ENCODE assay signal across 19 cellular contexts in genomic region chr18:74788657-74789056, GRCh38.
A peak's percentile ranks its signal among the peaks of the same experiment; 100 is the strongest.
DNase-seq lines count a peak whose midpoint lies in the region; ATAC-seq, FAIRE-seq and TF ChIP-seq lines count a peak whose summit lies in the region.
"Had no signal": no experiment of that assay in that cellular context is flagged by ENCODE, and none has a peak within 500 bp of the region (broad histone marks: within the 10 kb centered on the region; RNA-seq: fewer than 3 reads in every experiment).

No MANE protein-coding gene starts in this region.

- H3K36me3 Mint-ChIP-seq in activated T-cell treated with anti-CD3 and anti-CD28 coated beads, Interleukin-2, amount 50 U/mL, for 4 hours (ENCODE audit: insufficient read depth) = peaks cover 18% of the 10 kb centered on the region

- TF ChIP-seq POLR2A in esophagus squamous epithelium (IDR thresholded peaks at IDR 0.05) = no peak

- H3K4me3 ChIP-seq in kidney (ENCODE audit: low read length in 2 of 2) (no peak overlapping the region), esophagus squamous epithelium (no peak overlapping the region)
- H3K4me3 ChIP-seq: BLaER1, HAP-1 had no signal

- 43 to 66% methylated on average over 2 of the region's 2 CpGs for WGBS in esophagus squamous epithelium, 2 donors

- H3K27ac ChIP-seq in kidney (ENCODE audit: low read depth in 2 of 2, low read length in 2 of 2) (no peak overlapping the region), esophagus squamous epithelium (no peak overlapping the region)
- H3K27ac ChIP-seq: BLaER1, C4-2B had no signal

- no peaks in the 10 kb centered on the region for H3K9me3 Mint-ChIP-seq in activated T-cell treated with anti-CD3 and anti-CD28 coated beads, Interleukin-2, amount 50 U/mL, for 4 hours
- H3K9me3 Mint-ChIP-seq: CD4-positive, CD25-positive, alpha-beta regulatory T cell; CD8-positive, alpha-beta T cell; HFFc6 had no signal

- TF ChIP-seq CTCF in kidney (IDR thresholded peaks at IDR 0.05; ENCODE audit: borderline replicate concordance, extremely low read depth, insufficient read depth) = no peak
- no peak for TF ChIP-seq CTCF in esophagus squamous epithelium (IDR thresholded peaks at IDR 0.05)

- H3K36me3 ChIP-seq in kidney (ENCODE audit: control insufficient read depth in 1 of 2, insufficient read depth in 2 of 2, low read length in 2 of 2) (peaks cover 3 to 4% of the 10 kb centered on the region in 2 donors), esophagus squamous epithelium (no peaks in the 10 kb centered on the region)
- H3K36me3 ChIP-seq: HAP-1 had no signal

- DNase-seq in RCC 7860 (ENCODE audit: low spot score) (no peak), kidney (no peak), HuH-7 (ENCODE audit: low spot score) (no peak), esophagus squamous epithelium (lab: John Stamatoyannopoulos, UW) (no peak), NCI-H2081 (lab: John Stamatoyannopoulos, UW) (no peak)
- DNase-seq in activated T-cell treated with anti-CD3 and anti-CD28 coated beads, Interleukin-2, amount 50 U/mL, for 4 hours = no peak
- DNase-seq: CD4-positive, CD25-positive, alpha-beta regulatory T cell; CD8-positive, alpha-beta T cell; DMS 273 treated with DMSO at 0.1 percent for 48 hours; DMS79; EL; GOT3; HFFc6 had no signal

- H3K9ac ChIP-seq in kidney (ENCODE audit: low read length in 2 of 2) = no peak overlapping the region
- H3K9ac ChIP-seq: BLaER1 had no signal

- FAIRE-seq in RCC 7860 (lab: Jason Lieb, UNC) = peak; percentile 37
- peak; percentile 75 for FAIRE-seq in colon (lab: Jason Lieb, UNC)
- FAIRE-seq in kidney (lab: Jason Lieb, UNC) = peak; percentile 93
- FAIRE-seq: H54 had no signal

- H3K4me3 Mint-ChIP-seq in activated T-cell treated with anti-CD3 and anti-CD28 coated beads, Interleukin-2, amount 50 U/mL, for 4 hours = no peak overlapping the region
- H3K4me3 Mint-ChIP-seq: B cell; CD4-positive, CD25-positive, alpha-beta regulatory T cell; CD8-positive, alpha-beta T cell; HFFc6 had no signal

- H3K4me1 ChIP-seq in kidney (ENCODE audit: control insufficient read depth in 1 of 2, insufficient read depth in 1 of 2, low read depth in 1 of 2, low read length in 2 of 2) (no peaks in the 10 kb centered on the region), esophagus squamous epithelium (no peaks in the 10 kb centered on the region)
- H3K4me1 ChIP-seq: BLaER1, HAP-1 had no signal

- intact Hi-C loops in kidney (cut with DNase I) = no loop called here
- intact Hi-C loops in esophagus squamous epithelium (cut with DNase I) = no loop called here

- no peaks in the 10 kb centered on the region for H3K27me3 Mint-ChIP-seq in activated T-cell treated with anti-CD3 and anti-CD28 coated beads, Interleukin-2, amount 50 U/mL, for 4 hours (ENCODE audit: low read depth)
- H3K27me3 Mint-ChIP-seq: B cell; CD4-positive, CD25-positive, alpha-beta regulatory T cell had no signal

- H3K4me1 Mint-ChIP-seq in activated T-cell treated with anti-CD3 and anti-CD28 coated beads, Interleukin-2, amount 50 U/mL, for 4 hours (ENCODE audit: low read depth) = no peaks in the 10 kb centered on the region
- H3K4me1 Mint-ChIP-seq: B cell had no signal

- H3K9me3 ChIP-seq in kidney (ENCODE audit: control insufficient read depth in 1 of 2, low read length in 2 of 2) (no peaks in the 10 kb centered on the region), esophagus squamous epithelium (no peaks in the 10 kb centered on the region)
- H3K9me3 ChIP-seq: BLaER1, HAP-1 had no signal

- no peak for ATAC-seq in activated T-cell treated with anti-CD3 and anti-CD28 coated beads, Interleukin-2, amount 50 U/mL, for 4 hours
- ATAC-seq: CD8-positive, alpha-beta T cell had no signal

- no peaks in the 10 kb centered on the region for H3K27me3 ChIP-seq in esophagus squamous epithelium
- H3K27me3 ChIP-seq: BLaER1 had no signal
